8 cellular contexts compared by ENCODE assay signal in the genomic region with DNA sequence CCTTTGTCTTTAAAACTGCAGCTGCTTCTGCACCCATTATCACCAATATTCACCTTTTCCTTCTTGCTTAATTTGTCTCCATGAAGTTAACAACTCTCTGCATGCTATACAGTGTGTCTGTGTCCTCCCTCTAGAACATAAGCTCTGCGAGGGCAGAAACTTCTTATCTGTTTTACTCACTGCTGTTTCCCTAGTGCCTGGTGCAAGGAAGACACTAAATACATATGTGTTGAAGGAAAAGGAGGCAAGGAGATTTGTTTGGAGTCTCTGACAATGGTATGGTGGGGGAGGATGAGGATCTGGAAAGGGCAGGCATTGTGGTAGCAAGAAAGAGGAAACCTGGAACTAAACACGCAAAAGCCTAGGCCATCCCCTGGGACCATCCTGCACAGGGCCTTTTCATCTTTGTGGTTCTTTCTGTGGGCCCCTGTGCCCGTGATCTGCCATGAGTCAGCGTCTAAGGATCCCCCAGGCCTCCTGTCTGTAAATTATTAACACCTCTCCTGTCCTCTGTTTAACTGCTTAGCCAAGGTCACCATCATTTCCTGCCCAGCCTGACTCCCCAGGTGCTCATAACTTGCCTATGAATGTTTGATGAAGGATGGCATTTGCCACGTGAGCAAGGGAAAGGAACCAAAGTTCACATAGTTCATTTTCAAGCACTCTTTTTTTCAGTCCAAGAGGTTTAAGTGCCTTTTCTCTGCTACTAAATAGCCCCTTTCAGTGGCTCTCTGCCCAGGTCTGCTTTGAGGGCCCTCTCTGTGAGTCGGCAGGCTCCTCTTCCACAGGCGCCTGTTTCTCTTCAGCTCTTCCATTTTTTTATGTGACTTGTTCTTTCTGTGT.
DNase-seq lines count a peak whose midpoint lies in the region; ATAC-seq and TF ChIP-seq lines count a peak whose summit lies in the region.

No MANE protein-coding gene starts in this region.

- TF ChIP-seq POLR2A in right lobe of liver (IDR thresholded peaks at IDR 0.05), result no peak

- WGBS in right lobe of liver (ENCODE audit: insufficient coverage, low coverage, low lambda C conversion rate, missing lambda C conversion rate), result 36% methylated on average over 5 of the region's 7 CpGs

- peak; percentile 95 for ATAC-seq in GM18517 (IDR thresholded peaks at IDR 0.05; ENCODE audit: unreplicated experiment)
- ATAC-seq in HG02840 (IDR thresholded peaks at IDR 0.05; ENCODE audit: low FRiP score, unreplicated experiment), result peak; percentile 77
- ATAC-seq in right lobe of liver, result peak; percentile 43 to 96 (median 92)
- no peak for ATAC-seq in natural killer cell treated with Interleukin-12 subunit alpha and Interleukin-12 subunit beta and Interleukin-15 and Interleukin-18, amount 100 ng/mL, for 72 hours

- no peak overlapping the region for H3K4me3 Mint-ChIP-seq in natural killer cell treated with Interleukin-12 subunit alpha and Interleukin-12 subunit beta and Interleukin-15 and Interleukin-18, amount 100 ng/mL, for 72 hours

- intact Hi-C loops in right lobe of liver (cut with DNase I), result no loop called here

- DNase-seq in NCI-H526 treated with DMSO at 0.1 percent for 48 hours (lab: John Stamatoyannopoulos, UW) (peak; percentile 86), right lobe of liver (peak in 2 of 3 donors; percentile 25 to 46), pons (ENCODE audit: low spot score) (no peak), NCI-H226 (no peak), NAMALWA (ENCODE audit: low spot score) (no peak)
- no peak for DNase-seq in natural killer cell treated with Interleukin-12 subunit alpha and Interleukin-12 subunit beta and Interleukin-15 and Interleukin-18, amount 100 ng/mL, for 72 hours (ENCODE audit: low spot score)

- H3K27ac Mint-ChIP-seq in natural killer cell treated with Interleukin-12 subunit alpha and Interleukin-12 subunit beta and Interleukin-15 and Interleukin-18, amount 100 ng/mL, for 72 hours, result no peak overlapping the region

- no peak overlapping the region for H3K27ac ChIP-seq in right lobe of liver

- H3K9me3 Mint-ChIP-seq in natural killer cell treated with Interleukin-12 subunit alpha and Interleukin-12 subunit beta and Interleukin-15 and Interleukin-18, amount 100 ng/mL, for 72 hours, result no peaks in the 10 kb centered on the region

- no peaks in the 10 kb centered on the region for H3K36me3 Mint-ChIP-seq in natural killer cell treated with Interleukin-12 subunit alpha and Interleukin-12 subunit beta and Interleukin-15 and Interleukin-18, amount 100 ng/mL, for 72 hours

- H3K36me3 ChIP-seq in right lobe of liver, result no peaks in the 10 kb centered on the region

- H3K4me1 ChIP-seq in right lobe of liver, result peaks cover 0 to 12% (median 0%) of the 10 kb centered on the region in 4 donors

- no peaks in the 10 kb centered on the region for H3K9me3 ChIP-seq in right lobe of liver

- H3K4me3 ChIP-seq in right lobe of liver, result no peak overlapping the region

- peaks cover 24 to 45% of the 10 kb centered on the region in 2 donors for H3K27me3 Mint-ChIP-seq in natural killer cell treated with Interleukin-12 subunit alpha and Interleukin-12 subunit beta and Interleukin-15 and Interleukin-18, amount 100 ng/mL, for 72 hours

- H3K4me1 Mint-ChIP-seq in natural killer cell treated with Interleukin-12 subunit alpha and Interleukin-12 subunit beta and Interleukin-15 and Interleukin-18, amount 100 ng/mL, for 72 hours (ENCODE audit: low read depth in 2 of 2), result no peaks in the 10 kb centered on the region

- no peaks in the 10 kb centered on the region for H3K27me3 ChIP-seq in right lobe of liver

- TF ChIP-seq CTCF in right lobe of liver (IDR thresholded peaks at IDR 0.05), result no peak

Comparison
In these comparisons a context has a peak if more than half of its experiments do, and no peak if none do; other contexts are left out.
1. ATAC-seq: peak in GM18517 (single experiment), HG02840 (single experiment) and right lobe of liver (4 of 4); none in natural killer cell treated with Interleukin-12 subunit alpha and Interleukin-12 subunit beta and Interleukin-15 and Interleukin-18, amount 100 ng/mL, for 72 hours (0 of 2).
2. DNase-seq: peak in NCI-H526 treated with DMSO at 0.1 percent for 48 hours (single experiment) and right lobe of liver (2 of 3); none in pons (single experiment), NCI-H226 (single experiment), natural killer cell treated with Interleukin-12 subunit alpha and Interleukin-12 subunit beta and Interleukin-15 and Interleukin-18, amount 100 ng/mL, for 72 hours (single experiment) and NAMALWA (single experiment).